8 cellular contexts compared by ENCODE assay signal in the genomic region with DNA sequence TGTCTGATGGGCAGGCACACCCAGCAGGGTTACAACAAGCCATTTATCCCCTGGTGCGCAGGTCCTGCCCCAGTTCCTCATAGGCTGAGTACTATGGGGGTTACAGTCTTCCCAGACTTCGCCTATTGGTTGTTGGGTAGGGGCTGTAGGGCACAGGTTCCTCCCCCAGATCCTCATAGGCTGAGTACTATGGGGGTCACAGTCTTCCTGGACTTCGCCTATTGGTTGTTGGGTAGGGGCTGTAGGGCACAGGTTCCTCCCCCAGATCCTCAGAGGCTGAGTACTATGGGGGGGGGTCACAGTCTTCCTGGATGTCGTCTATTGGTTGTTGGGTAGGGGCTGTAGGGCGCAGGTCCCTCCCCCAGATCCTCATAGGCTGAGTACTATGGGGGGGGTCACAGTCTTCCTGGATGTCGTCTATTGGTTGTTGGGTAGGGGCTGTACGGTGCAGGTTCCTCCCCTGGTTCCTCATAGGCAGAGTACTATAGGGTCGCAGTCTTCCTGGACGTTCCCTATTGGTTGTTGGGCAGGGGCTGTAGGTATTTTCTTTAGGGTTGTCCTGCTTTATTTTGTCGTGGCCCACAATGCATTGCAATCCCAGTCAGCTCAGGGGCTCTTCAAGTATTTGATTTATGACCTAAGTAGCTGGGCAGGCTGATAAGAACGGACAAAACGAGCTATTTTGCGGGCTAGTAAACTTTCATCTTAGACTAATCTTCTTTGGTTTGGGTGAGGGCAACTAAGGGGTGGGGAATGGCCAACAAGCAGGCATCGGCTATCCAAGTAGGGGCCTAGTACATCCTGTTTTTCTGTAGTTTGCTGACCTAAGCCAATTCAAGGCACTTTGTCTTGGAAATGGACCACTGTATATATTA. TPM values are rescaled to one million over a fixed set of nuclear protein-coding genes. Genes with fewer than 3 reads are reported as not detected.
DNase-seq lines count a peak whose midpoint lies in the region; ATAC-seq and TF ChIP-seq lines count a peak whose summit lies in the region.

No MANE protein-coding gene starts in this region.

- H3F3A ChIP-seq in Loucy (ENCODE audit: low read depth): peaks cover 7% of the 10 kb centered on the region

- peaks cover 38% of the 10 kb centered on the region for H3K79me2 ChIP-seq in Loucy (ENCODE audit: insufficient read depth, low read length)

- peak overlapping the region; percentile 93 to 97 for H3K4me3 Mint-ChIP-seq in CD14-positive monocyte
- H3K4me3 Mint-ChIP-seq in activated naive CD4-positive, alpha-beta T cell treated with anti-CD3 and anti-CD28 coated beads for 36 hours: no peak overlapping the region

- peak overlapping the region; percentile 43; the same call in 1 of the 2 replicates for H2AFZ ChIP-seq in Loucy (ENCODE audit: low read length)

- no peaks in the 10 kb centered on the region for H3K9me3 ChIP-seq in Loucy (ENCODE audit: insufficient read depth, low read depth, low read length)
- H3K9me3 ChIP-seq in effector memory CD4-positive, alpha-beta T cell (ENCODE audit: control insufficient read depth, low read length): no peaks in the 10 kb centered on the region

- peaks cover 45% of the 10 kb centered on the region for H3K4me1 ChIP-seq in Loucy (ENCODE audit: insufficient read depth, low read length, poor library complexity, severe bottlenecking)
- peaks cover 9% of the 10 kb centered on the region for H3K4me1 ChIP-seq in effector memory CD4-positive, alpha-beta T cell (ENCODE audit: control insufficient read depth, insufficient read depth, low read length, poor library complexity, severe bottlenecking)

- peaks cover 56% of the 10 kb centered on the region for H3K4me1 Mint-ChIP-seq in CD14-positive monocyte
- peaks cover 36% of the 10 kb centered on the region for H3K4me1 Mint-ChIP-seq in activated naive CD4-positive, alpha-beta T cell treated with anti-CD3 and anti-CD28 coated beads for 36 hours (ENCODE audit: low read depth)

- DNase-seq in CD14-positive monocyte (ENCODE audit: low spot score) (peak; percentile 63), iPS DF 19.7 (ENCODE audit: low read depth, low spot score) (peak; percentile 52), AG08395 (ENCODE audit: low spot score) (no peak), NCI-H446 (lab: John Stamatoyannopoulos, UW) (no peak)
- DNase-seq in activated naive CD4-positive, alpha-beta T cell treated with anti-CD3 and anti-CD28 coated beads for 36 hours: no peak
- no peak for DNase-seq in effector memory CD4-positive, alpha-beta T cell

- H3K27me3 Mint-ChIP-seq in CD14-positive monocyte (ENCODE audit: low read depth in 3 of 3): peaks cover 0 to 1% (median 1%) of the 10 kb centered on the region in 3 donors
- H3K27me3 Mint-ChIP-seq in activated naive CD4-positive, alpha-beta T cell treated with anti-CD3 and anti-CD28 coated beads for 36 hours (ENCODE audit: low read depth): no peaks in the 10 kb centered on the region

- H3K27ac ChIP-seq in effector memory CD4-positive, alpha-beta T cell (ENCODE audit: insufficient read depth, low read length, poor library complexity, severe bottlenecking): no peak overlapping the region

- peak overlapping the region; percentile 78 for H3K4me3 ChIP-seq in Loucy (ENCODE audit: low read length, poor library complexity, severe bottlenecking)
- no peak overlapping the region for H3K4me3 ChIP-seq in effector memory CD4-positive, alpha-beta T cell (ENCODE audit: insufficient read depth, low read depth, low read length, poor library complexity, severe bottlenecking)

- H4K20me1 ChIP-seq in Loucy (ENCODE audit: insufficient read depth, low read length, poor library complexity, severe bottlenecking): peaks cover 4% of the 10 kb centered on the region

- intact Hi-C loops in CD14-positive monocyte (cut with micrococcal nuclease): loop anchor here in 1 of 2 donors (10.0 kb wide), 1 partner anchor 199 kb away; a partner anchor contains a TSS
- intact Hi-C loops in activated naive CD4-positive, alpha-beta T cell treated with anti-CD3 and anti-CD28 coated beads for 36 hours (cut with micrococcal nuclease): loop anchor here (10.0 kb wide), 1 partner anchor 351 kb away; a partner anchor contains a TSS

- H3K27me3 ChIP-seq in Loucy (ENCODE audit: insufficient read depth, low read length, poor library complexity, severe bottlenecking): peaks cover 5% of the 10 kb centered on the region
- no peaks in the 10 kb centered on the region for H3K27me3 ChIP-seq in effector memory CD4-positive, alpha-beta T cell (replicated peaks; ENCODE audit: control insufficient read depth, insufficient read depth, low read length, poor library complexity, severe bottlenecking)

- no peaks in the 10 kb centered on the region for H3K9me3 Mint-ChIP-seq in CD14-positive monocyte
- H3K9me3 Mint-ChIP-seq in activated naive CD4-positive, alpha-beta T cell treated with anti-CD3 and anti-CD28 coated beads for 36 hours: no peaks in the 10 kb centered on the region

- TF ChIP-seq CTCF in CD14-positive monocyte (IDR thresholded peaks at IDR 0.05) (no peak), Loucy (conservative IDR thresholded peaks at IDR 0.05; ENCODE audit: low read length) (no peak)

- CTCF ChIA-PET in activated naive CD4-positive, alpha-beta T cell treated with anti-CD3 and anti-CD28 coated beads for 36 hours (lab: Charles Lee): no interaction called here

- no peaks in the 10 kb centered on the region for H3K9me2 ChIP-seq in Loucy (replicated peaks; ENCODE audit: low read depth, low read length)

- peak overlapping the region; percentile 87 for H3K9ac ChIP-seq in Loucy (ENCODE audit: low read depth, low read length, poor library complexity, severe bottlenecking)

- no peaks in the 10 kb centered on the region for H3K36me3 ChIP-seq in Loucy (ENCODE audit: insufficient read depth, low read length)
- H3K36me3 ChIP-seq in effector memory CD4-positive, alpha-beta T cell (ENCODE audit: control insufficient read depth, insufficient read depth, low read length): no peaks in the 10 kb centered on the region

- H3K4me2 ChIP-seq in Loucy (ENCODE audit: low read depth, low read length, poor library complexity, severe bottlenecking): peak overlapping the region; percentile 97

- H3K36me3 Mint-ChIP-seq in CD14-positive monocyte: peaks cover 17 to 21% of the 10 kb centered on the region in 2 donors
- H3K36me3 Mint-ChIP-seq in activated naive CD4-positive, alpha-beta T cell treated with anti-CD3 and anti-CD28 coated beads for 36 hours (ENCODE audit: low read depth): peaks cover 5% of the 10 kb centered on the region

- H3K27ac Mint-ChIP-seq in CD14-positive monocyte: peak overlapping the region; percentile 88 to 95 (median 92)
- no peak overlapping the region for H3K27ac Mint-ChIP-seq in activated naive CD4-positive, alpha-beta T cell treated with anti-CD3 and anti-CD28 coated beads for 36 hours

- peak; percentile 61 for ATAC-seq in GM21367 (IDR thresholded peaks at IDR 0.05; ENCODE audit: unreplicated experiment)

RNA-seq across cellular contexts. Expression of a gene that starts 3.4 kb away (rescaled TPM):
- polyA plus RNA-seq in CD14-positive monocyte: 1 to 10 TPM; 3.6 TPM
- total RNA-seq in activated naive CD4-positive, alpha-beta T cell treated with anti-CD3 and anti-CD28 coated beads for 36 hours: 1 to 10 TPM; 1.5 to 1.9 TPM

RNA-seq across cellular contexts. Expression of a gene that starts 27.7 kb away (rescaled TPM):
- 10 to 100 TPM; 13.6 to 18.4 TPM for polyA plus RNA-seq in CD14-positive monocyte
- total RNA-seq in activated naive CD4-positive, alpha-beta T cell treated with anti-CD3 and anti-CD28 coated beads for 36 hours: 10 to 100 TPM; 16.5 to 16.6 TPM

Comparison
In these comparisons a context has a peak if more than half of its experiments do, and no peak if none do; other contexts are left out.
1. DNase-seq: peak in CD14-positive monocyte (single experiment) and iPS DF 19.7 (single experiment); none in AG08395 (single experiment), activated naive CD4-positive, alpha-beta T cell treated with anti-CD3 and anti-CD28 coated beads for 36 hours (single experiment), NCI-H446 (0 of 2) and effector memory CD4-positive, alpha-beta T cell (0 of 3).